8 cellular contexts compared by ENCODE assay signal in the genomic region with DNA sequence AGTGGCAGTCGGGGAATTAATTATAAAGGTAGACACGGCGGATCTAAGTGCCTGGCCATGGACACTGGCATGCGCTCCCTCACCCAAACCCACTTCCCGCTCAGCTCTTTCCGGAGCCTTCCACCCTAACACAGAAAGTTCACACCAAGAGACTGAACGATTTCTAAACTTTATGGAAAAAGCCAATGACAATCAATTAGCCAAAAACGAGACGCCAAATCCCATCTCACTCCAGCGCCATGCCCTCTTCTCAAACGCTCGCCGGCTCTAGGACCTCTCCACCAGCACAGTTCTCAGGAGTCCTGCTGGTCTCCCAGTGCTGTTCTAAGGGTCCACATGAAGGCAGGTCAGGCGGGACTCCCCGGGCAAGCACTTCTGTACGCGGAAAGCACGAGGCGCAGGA. TPM values are rescaled to one million over a fixed set of nuclear protein-coding genes. Genes with fewer than 3 reads are reported as not detected.
DNase-seq lines count a peak whose midpoint lies in the region; ATAC-seq, FAIRE-seq and TF ChIP-seq lines count a peak whose summit lies in the region.

No MANE protein-coding gene starts in this region.

- no peak for DNase-seq in GM12878 (ENCODE audit: low read depth, low spot score)
- no peak for DNase-seq in lung (ENCODE audit: low spot score)
- DNase-seq in aorta: no peak
- no peak for DNase-seq in cerebellum (ENCODE audit: low spot score)
- no peak for DNase-seq in HT-29 (ENCODE audit: low spot score)
- no peak for DNase-seq in activated CD8-positive, alpha-beta memory T cell treated with anti-CD3 and anti-CD28 coated beads, Interleukin-2, amount 50 U/mL, for 4 hours

- H3K79me2 ChIP-seq in GM12878 (ENCODE audit: control insufficient read depth, insufficient read depth, low read length): peaks cover 30% of the 10 kb centered on the region

- peak overlapping the region; percentile 90 for H3K9ac ChIP-seq in GM12878 (ENCODE audit: control insufficient read depth, insufficient read depth, low read length)

- no peak for FAIRE-seq in GM12878 (lab: Jason Lieb, UNC)

- no TSS peak for BruUV-seq in GM12878 (replicated peaks; lab: Mats Ljungman, UMichigan)

- RAD21 ChIA-PET in GM12878 (lab: Charles Lee; ENCODE audit: unreplicated experiment): interaction anchor here (1.0 to 1.1 kb wide), 3 partner anchors 10 to 154 kb away, joined by 3 to 5 read pairs (median 4); no protein-coding TSS in a partner anchor

- no peak for TF ChIP-seq EP300 in GM12878 (IDR thresholded peaks at IDR 0.05; ENCODE audit: borderline replicate concordance in 1 of 2, control insufficient read depth in 1 of 2, low read depth in 2 of 2, low read length in 2 of 2)

- H3K4me2 ChIP-seq in GM12878 (ENCODE audit: control insufficient read depth, insufficient read depth): peak overlapping the region; percentile 98

- intact Hi-C loops in GM12878 (cut with micrococcal nuclease; ENCODE audit: unreplicated experiment): loop anchor here (1.0 to 5.0 kb wide), 3 partner anchors 30 to 258 kb away; partner anchors contain the start of gene STX11
- intact Hi-C loops in aorta (cut with DNase I): loop anchor here (5.0 kb wide), 2 partner anchors 193 to 383 kb away; partner anchors contain the start of gene UTRN (in 1 of the 2)

- H4K20me1 ChIP-seq in GM12878 (ENCODE audit: control insufficient read depth, insufficient read depth): no peaks in the 10 kb centered on the region

- no peak for TF ChIP-seq POLR2A in GM12878 (IDR thresholded peaks at IDR 0.05; ENCODE audit: low read depth, low read length)

- in situ Hi-C loops in GM12878 (cut with MboI): loop anchor here (5.0 kb wide), 4 partner anchors 123 to 522 kb away; no protein-coding TSS in a partner anchor

- peak overlapping the region; percentile 78 for H3K4me3 ChIP-seq in GM12875 (ENCODE audit: low read depth, low read length)
- peak overlapping the region; percentile 92 for H3K4me3 ChIP-seq in GM12878
- H3K4me3 ChIP-seq in lung: peak overlapping the region; percentile 59
- peak overlapping the region; percentile 50 to 81 for H3K4me3 ChIP-seq in aorta (ENCODE audit: low read length in 2 of 2)

- H3K27ac ChIP-seq in GM12878 (ENCODE audit: control insufficient read depth, insufficient read depth) (peak overlapping the region; percentile 81), lung (ENCODE audit: low read depth in 1 of 2, low read length in 1 of 2) (peak overlapping the region; percentile 70 to 96), aorta (ENCODE audit: low read depth in 1 of 2, low read length in 2 of 2) (peak overlapping the region in 1 of 2 donors; percentile 15)

- WGBS in GM12878 (ENCODE audit: insufficient coverage, insufficient replicate concordance, low lambda C conversion rate, missing lambda C conversion rate): 6% methylated on average over 19 of the region's 19 CpGs
- WGBS in lung, 2 donors: 0 to 1% methylated on average over 19 of the region's 19 CpGs
- 2% methylated on average over 19 of the region's 19 CpGs for WGBS in aorta, 2 donors

- H3K27me3 ChIP-seq in GM12878 (replicated peaks in 1 of 2; ENCODE audit: control insufficient read depth in 2 of 2, insufficient read depth in 2 of 2, low read length in 1 of 2): no peaks in the 10 kb centered on the region
- no peaks in the 10 kb centered on the region for H3K27me3 ChIP-seq in lung (ENCODE audit: control insufficient read depth, insufficient read depth)
- no peaks in the 10 kb centered on the region for H3K27me3 ChIP-seq in aorta (ENCODE audit: control insufficient read depth in 1 of 2, insufficient read depth in 2 of 2, low read length in 1 of 2)

- ATAC-seq in HG03354 (IDR thresholded peaks at IDR 0.05; ENCODE audit: poor library complexity, severe bottlenecking, unreplicated experiment) (peak; percentile 2), GM12878 (peak; percentile 22), lung (ENCODE audit: insufficient read depth, low FRiP score) (peak; percentile 0), aorta (ENCODE audit: low FRiP score) (peak; percentile 1)

- H3K9me3 ChIP-seq in GM12878 (replicated peaks; ENCODE audit: control insufficient read depth, insufficient read depth, low read length) (no peaks in the 10 kb centered on the region), lung (ENCODE audit: control insufficient read depth in 2 of 2, insufficient read depth in 1 of 2, low read length in 1 of 2) (no peaks in the 10 kb centered on the region), aorta (ENCODE audit: control insufficient read depth, low read length) (no peaks in the 10 kb centered on the region)

- CTCF ChIA-PET in GM12878 (lab: Yijun Ruan, JAX): interaction anchor here (0.9 to 10.8 kb wide), 6 partner anchors 30 to 582 kb away, joined by 3 to 244 read pairs (median 4); no protein-coding TSS in a partner anchor

- POLR2A ChIA-PET in GM12878 (lab: Charles Lee): interaction anchor here (0.6 to 1.9 kb wide), 7 partner anchors 10 to 491 kb away, joined by 3 to 6 read pairs (median 4); no protein-coding TSS in a partner anchor

- TF ChIP-seq CTCF in GM12875 (IDR thresholded peaks at IDR 0.05; ENCODE audit: borderline replicate concordance, insufficient read depth, low read depth, low read length): no peak
- no peak for TF ChIP-seq CTCF in GM12878 (IDR thresholded peaks at IDR 0.05 in 2 of 3, conservative IDR thresholded peaks at IDR 0.05 in 1 of 3; ENCODE audit: control insufficient read depth in 2 of 3, extremely low read depth in 1 of 3, insufficient read depth in 1 of 3, low read depth in 3 of 3, low read length in 3 of 3)
- no peak for TF ChIP-seq CTCF in lung (IDR thresholded peaks at IDR 0.05; ENCODE audit: control extremely low read depth, extremely low read depth)

- H3K4me1 ChIP-seq in GM12878 (ENCODE audit: control insufficient read depth, insufficient read depth, low read length) (peaks cover 15% of the 10 kb centered on the region), lung (ENCODE audit: control insufficient read depth in 2 of 2, insufficient read depth in 2 of 2, low read length in 2 of 2) (peaks cover 3 to 8% of the 10 kb centered on the region in 2 donors), aorta (ENCODE audit: control insufficient read depth in 1 of 2, insufficient read depth in 2 of 2, low read length in 2 of 2) (peaks cover 0 to 6% of the 10 kb centered on the region in 2 donors)

- SMC1A ChIA-PET in GM12878 (lab: Charles Lee; ENCODE audit: uncharacterized antibody, unreplicated experiment): interaction anchor here (0.9 to 2.7 kb wide), 7 partner anchors 9 to 124 kb away, joined by 3 to 10 read pairs (median 4); no protein-coding TSS in a partner anchor

- no peak overlapping the region; the same call in 1 of the 2 replicates for H2AFZ ChIP-seq in GM12878 (ENCODE audit: control insufficient read depth, low read depth, low read length)

- H3K36me3 ChIP-seq in GM12878 (ENCODE audit: control insufficient read depth in 2 of 2, insufficient read depth in 2 of 2, low read length in 1 of 2) (no peaks in the 10 kb centered on the region), lung (ENCODE audit: control insufficient read depth in 2 of 2, insufficient read depth in 2 of 2, low read length in 2 of 2) (no peaks in the 10 kb centered on the region), aorta (ENCODE audit: control insufficient read depth in 1 of 2, insufficient read depth in 2 of 2, low read length in 1 of 2) (no peaks in the 10 kb centered on the region)

- TF ChIP-seq RAD21 in GM12878 (IDR thresholded peaks at IDR 0.05; ENCODE audit: insufficient read depth, low read depth, low read length): no peak

RNA-seq across cellular contexts. Expression of gene SF3B5, which starts 0.6 kb away (rescaled TPM):
- total RNA-seq in GM12878 (2013; cell fraction: nucleolus; rRNA removed): 22.1 and 31.4 TPM in 2 replicates
- total RNA-seq in GM12878 (2014; rRNA removed) (275 and 288 TPM in 2 replicates), GM12878 (2014; rRNA removed; fragmentation: Illumina TruSeq; extraction: Trizol) (208 and 220 TPM in 2 replicates), GM12878 (2021) (259 and 261 TPM in 2 replicates), lung (100 to 1,000 TPM in 1 of 2 donors, 10 to 100 TPM in 1; 36.3 to 155 TPM), aorta (10 to 100 TPM; 75.2 to 82.4 TPM), cerebellum (46.2 TPM)
- polyA plus RNA-seq in GM12878 (2011; ENCODE audit: low read depth): 210 TPM
- polyA plus RNA-seq in GM12878 (2011; rRNA removed) (131 and 269 TPM in 2 replicates), GM12878 (2014; fragmentation: Illumina TruSeq; extraction: Trizol) (107 and 336 TPM in 2 replicates), GM12878 (2014; fragmentation: Nextera tagmentation; extraction: Ambion mirVana) (100 to 1,000 TPM; 700 to 864 TPM), GM12878 (2014; rRNA removed) (346 and 373 TPM in 2 replicates), GM12878 (2016; fragmentation: Nextera tagmentation; extraction: Ambion mirVana) (100 to 1,000 TPM; 423 to 467 TPM), lung (100 to 1,000 TPM; 170 to 251 TPM), aorta (100 to 1,000 TPM; 152 to 183 TPM)
- 502 and 575 TPM in 2 replicates for polyA plus RNA-seq in GM12878 (2011; cell fraction: cytosol; rRNA removed)
- 221 and 222 TPM in 2 replicates for polyA plus RNA-seq in GM12878 (2011; cell fraction: nucleus; rRNA removed)
- 198 and 217 TPM in 2 replicates for polyA plus RNA-seq in GM12878 (2012)
- polyA minus RNA-seq in GM12878 (2011; rRNA and poly(A)+ RNA removed): 145 and 211 TPM in 2 replicates
- polyA minus RNA-seq in GM12878 (2011; cell fraction: cytosol; rRNA and poly(A)+ RNA removed): 58.7 and 78.2 TPM in 2 replicates
- polyA minus RNA-seq in GM12878 (2011; cell fraction: nucleus; rRNA and poly(A)+ RNA removed): 61.8 and 82.0 TPM in 2 replicates
- 153 and 154 TPM in 2 replicates for total RNA-seq in HT-29 (2014; rRNA removed; shearing (Covaris generic))

RNA-seq across cellular contexts. Expression of gene STX11, which starts 55.6 kb away (rescaled TPM):
- 23.8 and 25.7 TPM in 2 replicates for total RNA-seq in GM12878 (2013; cell fraction: nucleolus; rRNA removed)
- 21.3 and 22.0 TPM in 2 replicates for total RNA-seq in GM12878 (2014; rRNA removed)
- 9.2 and 10.1 TPM in 2 replicates for total RNA-seq in GM12878 (2014; rRNA removed; fragmentation: Illumina TruSeq; extraction: Trizol)
- total RNA-seq in GM12878 (2021): 20.9 and 23.2 TPM in 2 replicates
- 8.4 TPM for polyA plus RNA-seq in GM12878 (2011; ENCODE audit: low read depth)
- polyA plus RNA-seq in GM12878 (2011; rRNA removed): 34.2 and 35.3 TPM in 2 replicates
- 34.9 and 44.9 TPM in 2 replicates for polyA plus RNA-seq in GM12878 (2011; cell fraction: cytosol; rRNA removed)
- 25.4 and 30.4 TPM in 2 replicates for polyA plus RNA-seq in GM12878 (2011; cell fraction: nucleus; rRNA removed)
- polyA plus RNA-seq in GM12878 (2012): 14.9 and 16.3 TPM in 2 replicates
- 9.9 and 11.0 TPM in 2 replicates for polyA plus RNA-seq in GM12878 (2014; fragmentation: Illumina TruSeq; extraction: Trizol)
- polyA plus RNA-seq in GM12878 (2014; fragmentation: Nextera tagmentation; extraction: Ambion mirVana): 1 to 10 TPM in 1 of 2 experiments, under 1 TPM in 1; 0.66 to 2.3 TPM
- 17.8 and 18.2 TPM in 2 replicates for polyA plus RNA-seq in GM12878 (2014; rRNA removed)
- polyA plus RNA-seq in GM12878 (2016; fragmentation: Nextera tagmentation; extraction: Ambion mirVana): 10 to 100 TPM; 37.7 to 38.1 TPM
- 34.6 and 59.5 TPM in 2 replicates for polyA minus RNA-seq in GM12878 (2011; rRNA and poly(A)+ RNA removed)
- 21.9 and 22.6 TPM in 2 replicates for polyA minus RNA-seq in GM12878 (2011; cell fraction: cytosol; rRNA and poly(A)+ RNA removed)
- 13.5 and 24.3 TPM in 2 replicates for polyA minus RNA-seq in GM12878 (2011; cell fraction: nucleus; rRNA and poly(A)+ RNA removed)
- total RNA-seq in lung: 10 to 100 TPM; 10.6 to 45.4 TPM
- polyA plus RNA-seq in lung: 10 to 100 TPM; 26.0 to 62.7 TPM
- total RNA-seq in aorta: 1 to 10 TPM; 6.5 to 7.0 TPM
- 1 to 10 TPM; 2.0 to 4.6 TPM for polyA plus RNA-seq in aorta
- 1.2 TPM for total RNA-seq in cerebellum
- total RNA-seq in HT-29 (2014; rRNA removed; shearing (Covaris generic)): not detected in 2 replicates
